Comparison of ENCODE assay signal across 9 cellular contexts in the genomic region with DNA sequence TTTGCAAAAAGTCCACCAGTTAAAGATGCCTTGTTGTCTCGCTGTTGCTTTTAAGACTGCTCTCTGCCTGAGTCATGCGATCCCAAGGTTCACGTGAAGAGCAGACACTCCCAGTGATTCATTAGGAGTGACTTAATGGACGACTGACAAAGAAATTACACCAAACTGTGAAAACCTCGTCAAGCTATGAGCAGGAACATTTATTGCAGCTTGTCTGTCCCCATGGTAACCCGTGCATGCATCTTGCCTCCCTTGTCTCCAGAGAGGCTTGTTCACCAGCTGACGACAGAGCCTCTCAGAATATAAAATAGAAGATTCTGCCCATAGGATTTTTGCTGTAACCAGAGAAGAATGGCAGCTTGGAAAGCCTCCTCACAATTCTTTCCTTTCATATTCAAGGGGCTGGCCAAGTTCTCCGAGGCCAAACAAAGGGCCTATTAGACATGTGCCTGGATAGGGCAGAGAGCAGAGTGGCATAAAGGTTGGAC.
DNase-seq lines count a peak whose midpoint lies in the region; ATAC-seq, FAIRE-seq and TF ChIP-seq lines count a peak whose summit lies in the region.
"Had no signal": no experiment of that assay in that cellular context is flagged by ENCODE, and none has a peak within 500 bp of the region (broad histone marks: within the 10 kb centered on the region; RNA-seq: fewer than 3 reads in every experiment).

No MANE protein-coding gene starts in this region.

- H3K9me1 ChIP-seq in K562 (ENCODE audit: control insufficient read depth, insufficient read depth, low read length) = no peaks in the 10 kb centered on the region

- intact Hi-C loops in K562 (cut with micrococcal nuclease) (no loop called here), vagina (cut with DNase I) (no loop called here)

- H3K9me3 ChIP-seq in K562 (replicated peaks; ENCODE audit: control insufficient read depth, insufficient read depth, low read depth, low read length) = no peaks in the 10 kb centered on the region
- H3K9me3 ChIP-seq in vagina = no peaks in the 10 kb centered on the region
- H3K9me3 ChIP-seq: BLaER1 treated with 17β-estradiol and CSF1 and Interleukin-3, amounts not matched to agents 10 nM and 100 nM had no signal

- 0% methylated on average over 8 of the region's 8 CpGs for WGBS in K562 (ENCODE audit: insufficient coverage, low coverage, missing lambda C conversion rate)

- ATAC-seq in K562 (no peak), HG02840 (IDR thresholded peaks at IDR 0.05; ENCODE audit: low FRiP score, unreplicated experiment) (no peak), HG03108 (IDR thresholded peaks at IDR 0.05; ENCODE audit: unreplicated experiment) (no peak)

- H3K4me3 ChIP-seq in K562 (no peak overlapping the region), kidney epithelial cell (ENCODE audit: low read depth, low read length) (no peak overlapping the region), vagina (no peak overlapping the region)
- H3K4me3 ChIP-seq: BLaER1 treated with 17β-estradiol and CSF1 and Interleukin-3, amounts not matched to agents 10 nM and 100 nM had no signal

- no peak for TF ChIP-seq RAD21 in K562 (CRISPR knock-in tag; conservative IDR thresholded peaks at IDR 0.05 in 1 of 2, IDR thresholded peaks at IDR 0.05 in 1 of 2)

- H3K79me2 ChIP-seq in K562 (ENCODE audit: control insufficient read depth, insufficient read depth, low read length) = no peaks in the 10 kb centered on the region

- FAIRE-seq in K562 (lab: Jason Lieb, UNC) = no peak

- TF ChIP-seq POLR2A in K562 (conservative IDR thresholded peaks at IDR 0.05) = no peak
- no peak for TF ChIP-seq POLR2A in vagina (IDR thresholded peaks at IDR 0.05)

- DNase-seq in NCI-H1417 (lab: John Stamatoyannopoulos, UW) (peak; percentile 34 to 95 (median 82)), NCI-H1417 treated with DMSO at 0.1 percent for 48 hours (lab: John Stamatoyannopoulos, UW) (no peak), K562 (ENCODE audit: extremely low read depth in 1 of 4, low spot score in 3 of 4) (no peak), kidney epithelial cell (ENCODE audit: low read depth) (peak; percentile 100), vagina (ENCODE audit: extremely low spot score in 2 of 2) (peak in 1 of 2 donors; percentile 95), GDM1 (lab: John Stamatoyannopoulos, UW) (no peak)

- CTCF ChIA-PET in K562 (lab: Yijun Ruan, JAX; ENCODE audit: low intra/inter-chr PET ratio) = no interaction called here

- POLR2A ChIA-PET in K562 (lab: Yijun Ruan, JAX) = no interaction called here

- in situ Hi-C loops in K562 (cut with MboI) = no loop called here

- H3K9ac ChIP-seq in K562 (ENCODE audit: insufficient read depth in 1 of 2, low read depth in 2 of 2, low read length in 2 of 2) = no peak overlapping the region
- H3K9ac ChIP-seq: BLaER1 treated with 17β-estradiol and CSF1 and Interleukin-3, amounts not matched to agents 10 nM and 100 nM had no signal

- H3K4me1 ChIP-seq in K562 (replicated peaks in 1 of 2; ENCODE audit: control insufficient read depth in 2 of 2, insufficient read depth in 2 of 2, low read length in 2 of 2) = no peaks in the 10 kb centered on the region
- peaks cover 21% of the 10 kb centered on the region for H3K4me1 ChIP-seq in vagina

- TF ChIP-seq EP300 in K562 (IDR thresholded peaks at IDR 0.05; ENCODE audit: low read length) = no peak

- H3K4me2 ChIP-seq in K562 (ENCODE audit: insufficient read depth, low read length) = no peak overlapping the region
- H3K4me2 ChIP-seq: BLaER1 treated with 17β-estradiol and CSF1 and Interleukin-3, amounts not matched to agents 10 nM and 100 nM had no signal

- H3K27me3 ChIP-seq in K562 (ENCODE audit: control insufficient read depth in 2 of 2, insufficient read depth in 2 of 2, low read length in 2 of 2) = no peaks in the 10 kb centered on the region
- H3K27me3 ChIP-seq in kidney epithelial cell (ENCODE audit: control insufficient read depth, insufficient read depth, low read length) = no peaks in the 10 kb centered on the region
- H3K27me3 ChIP-seq in vagina = no peaks in the 10 kb centered on the region
- H3K27me3 ChIP-seq: BLaER1 treated with 17β-estradiol and CSF1 and Interleukin-3, amounts not matched to agents 10 nM and 100 nM had no signal

- H3K36me3 ChIP-seq in K562 (ENCODE audit: control insufficient read depth, insufficient read depth, low read length) = no peaks in the 10 kb centered on the region
- H3K36me3 ChIP-seq in kidney epithelial cell (ENCODE audit: control insufficient read depth, insufficient read depth, low read length) = no peaks in the 10 kb centered on the region
- H3K36me3 ChIP-seq in vagina = no peaks in the 10 kb centered on the region
- H3K36me3 ChIP-seq: BLaER1 treated with 17β-estradiol and CSF1 and Interleukin-3, amounts not matched to agents 10 nM and 100 nM had no signal

- H2AFZ ChIP-seq in K562 (ENCODE audit: low read depth, low read length) = no peak overlapping the region

- BruUV-seq in K562 (replicated peaks; lab: Mats Ljungman, UMichigan) = no TSS peak

- H4K20me1 ChIP-seq in K562 (replicated peaks; ENCODE audit: control insufficient read depth, insufficient read depth, low read length) = no peaks in the 10 kb centered on the region; the same call in 1 of the 2 replicates
- H4K20me1 ChIP-seq: BLaER1 treated with 17β-estradiol and CSF1 and Interleukin-3, amounts not matched to agents 10 nM and 100 nM had no signal

- H3K27ac ChIP-seq in K562 (ENCODE audit: extremely low read depth, low read depth, low read length) (no peak overlapping the region), vagina (peak overlapping the region; percentile 85)
- H3K27ac ChIP-seq: BLaER1 treated with 17β-estradiol and CSF1 and Interleukin-3, amounts not matched to agents 10 nM and 100 nM had no signal

- TF ChIP-seq CTCF in K562 (IDR thresholded peaks at IDR 0.05 in 2 of 3, conservative IDR thresholded peaks at IDR 0.05 in 1 of 3; ENCODE audit: insufficient read depth in 2 of 3, low read depth in 1 of 3, low read length in 3 of 3) = no peak
- TF ChIP-seq CTCF in kidney epithelial cell (IDR thresholded peaks at IDR 0.05; ENCODE audit: insufficient read depth, low read length, poor library complexity, severe bottlenecking) = no peak
- TF ChIP-seq CTCF in vagina (IDR thresholded peaks at IDR 0.05) = no peak

TF ChIP-seq in K562, 482 proteins besides CTCF, POLR2A, EP300 and RAD21:
- peak; percentile 23; the same call in 1 of the 2 replicates for TF ChIP-seq RFX1 (IDR thresholded peaks at IDR 0.05)
- 0 out of 2 replicates have a peak, but pooled peaks have one; percentile 12 for TF ChIP-seq BHLHE40 (IDR thresholded peaks at IDR 0.05; ENCODE audit: low read length)
- no peak for TF ChIP-seq CBX1 (IDR thresholded peaks at IDR 0.05; ENCODE audit: low read depth)

Comparison
In these comparisons a context has a peak if more than half of its experiments do, and no peak if none do; other contexts are left out.
1. DNase-seq: peak in NCI-H1417 (3 of 3) and kidney epithelial cell (single experiment); none in NCI-H1417 treated with DMSO at 0.1 percent for 48 hours (single experiment), K562 (0 of 4) and GDM1 (single experiment).